Comparison of ENCODE assay signal across 1 cellular context in the genomic region with DNA sequence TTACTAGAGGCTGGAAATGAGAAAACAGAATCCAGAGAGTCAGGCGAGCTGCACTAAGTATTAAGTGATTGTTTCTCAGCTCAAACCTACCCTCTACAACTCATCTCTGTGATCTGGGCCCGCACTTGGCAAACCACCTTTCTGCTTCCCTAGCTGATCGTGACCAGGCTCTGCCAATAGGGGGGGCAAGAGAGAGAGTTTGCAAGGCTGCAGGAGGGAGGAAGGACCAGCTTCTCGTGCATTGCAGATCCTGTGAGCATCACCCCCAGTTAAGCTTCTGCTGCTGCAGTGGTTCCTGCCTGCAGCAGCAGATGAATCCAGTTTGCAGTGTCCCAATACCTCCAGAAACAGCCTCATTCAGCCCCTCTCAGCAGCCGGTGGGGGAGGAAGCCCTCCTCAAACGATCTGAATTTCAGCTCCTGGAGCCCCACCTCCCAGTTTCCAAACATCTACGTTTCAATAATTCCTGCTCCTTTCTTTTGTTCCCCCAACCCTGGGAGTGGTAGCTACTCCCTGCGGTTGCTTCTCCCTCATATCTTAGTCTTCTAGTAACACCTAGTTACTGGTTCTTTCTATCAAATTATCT.
A peak's percentile ranks its signal among the peaks of the same experiment; 100 is the strongest.
TF ChIP-seq lines count a peak whose summit lies in the region.

No MANE protein-coding gene starts in this region.

TF ChIP-seq in GM12878, 131 proteins besides CTCF, POLR2A, EP300 and RAD21:
- TF ChIP-seq SMARCA5 (IDR thresholded peaks at IDR 0.05): peak; percentile 50; the same call in 1 of the 2 replicates
- TF ChIP-seq, protein P1, sequence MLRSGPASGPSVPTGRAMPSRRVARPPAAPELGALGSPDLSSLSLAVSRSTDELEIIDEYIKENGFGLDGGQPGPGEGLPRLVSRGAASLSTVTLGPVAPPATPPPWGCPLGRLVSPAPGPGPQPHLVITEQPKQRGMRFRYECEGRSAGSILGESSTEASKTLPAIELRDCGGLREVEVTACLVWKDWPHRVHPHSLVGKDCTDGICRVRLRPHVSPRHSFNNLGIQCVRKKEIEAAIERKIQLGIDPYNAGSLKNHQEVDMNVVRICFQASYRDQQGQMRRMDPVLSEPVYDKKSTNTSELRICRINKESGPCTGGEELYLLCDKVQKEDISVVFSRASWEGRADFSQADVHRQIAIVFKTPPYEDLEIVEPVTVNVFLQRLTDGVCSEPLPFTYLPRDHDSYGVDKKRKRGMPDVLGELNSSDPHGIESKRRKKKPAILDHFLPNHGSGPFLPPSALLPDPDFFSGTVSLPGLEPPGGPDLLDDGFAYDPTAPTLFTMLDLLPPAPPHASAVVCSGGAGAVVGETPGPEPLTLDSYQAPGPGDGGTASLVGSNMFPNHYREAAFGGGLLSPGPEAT (IDR thresholded peaks at IDR 0.05; ENCODE audit: low read depth): no peak
- TF ChIP-seq, protein P2, sequence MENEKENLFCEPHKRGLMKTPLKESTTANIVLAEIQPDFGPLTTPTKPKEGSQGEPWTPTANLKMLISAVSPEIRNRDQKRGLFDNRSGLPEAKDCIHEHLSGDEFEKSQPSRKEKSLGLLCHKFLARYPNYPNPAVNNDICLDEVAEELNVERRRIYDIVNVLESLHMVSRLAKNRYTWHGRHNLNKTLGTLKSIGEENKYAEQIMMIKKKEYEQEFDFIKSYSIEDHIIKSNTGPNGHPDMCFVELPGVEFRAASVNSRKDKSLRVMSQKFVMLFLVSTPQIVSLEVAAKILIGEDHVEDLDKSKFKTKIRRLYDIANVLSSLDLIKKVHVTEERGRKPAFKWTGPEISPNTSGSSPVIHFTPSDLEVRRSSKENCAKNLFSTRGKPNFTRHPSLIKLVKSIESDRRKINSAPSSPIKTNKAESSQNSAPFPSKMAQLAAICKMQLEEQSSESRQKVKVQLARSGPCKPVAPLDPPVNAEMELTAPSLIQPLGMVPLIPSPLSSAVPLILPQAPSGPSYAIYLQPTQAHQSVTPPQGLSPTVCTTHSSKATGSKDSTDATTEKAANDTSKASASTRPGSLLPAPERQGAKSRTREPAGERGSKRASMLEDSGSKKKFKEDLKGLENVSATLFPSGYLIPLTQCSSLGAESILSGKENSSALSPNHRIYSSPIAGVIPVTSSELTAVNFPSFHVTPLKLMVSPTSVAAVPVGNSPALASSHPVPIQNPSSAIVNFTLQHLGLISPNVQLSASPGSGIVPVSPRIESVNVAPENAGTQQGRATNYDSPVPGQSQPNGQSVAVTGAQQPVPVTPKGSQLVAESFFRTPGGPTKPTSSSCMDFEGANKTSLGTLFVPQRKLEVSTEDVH (IDR thresholded peaks at IDR 0.05; ENCODE audit: low read depth, partially characterized antibody): no peak
- peak; percentile 72; the same call in 1 of the 2 replicates for TF ChIP-seq SMC3 (IDR thresholded peaks at IDR 0.05; ENCODE audit: borderline replicate concordance, low read length)
